ENCODE assay signal across 38 cellular contexts in the genomic region with DNA sequence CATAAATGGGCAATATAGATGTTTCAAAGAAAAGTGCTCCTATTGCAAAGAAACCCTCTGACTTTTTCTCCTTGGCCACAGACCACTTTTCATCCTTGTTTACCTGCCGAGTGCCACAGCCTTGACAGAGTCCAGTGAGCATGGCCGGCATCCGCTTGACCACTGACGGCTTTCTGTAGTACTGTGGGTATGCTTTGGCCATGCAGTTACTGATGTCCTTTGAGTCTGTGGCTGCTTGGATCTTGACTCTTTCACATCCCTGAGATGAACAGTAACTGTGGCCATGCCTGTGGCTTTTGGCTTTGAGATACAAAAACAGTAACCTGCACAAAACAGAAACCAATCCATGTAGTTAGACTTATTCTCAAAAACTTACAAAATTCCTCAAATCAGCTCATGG.
"Had no signal": no experiment of that assay in that cellular context is flagged by ENCODE, and none has a peak within 500 bp of the region (broad histone marks: within the 10 kb centered on the region; RNA-seq: fewer than 3 reads in every experiment).

No MANE protein-coding gene starts in this region.

- H3K27me3 ChIP-seq: brain microvascular endothelial cell, Peyer's patch, SJSA1 had no signal

- H3K4me3 Mint-ChIP-seq: activated CD4-positive, alpha-beta T cell treated with anti-CD3 and anti-CD28 coated beads, Interleukin-2, amount 10 ng/mL, durations not matched to agents 7 days and 5 days; activated naive CD8-positive, alpha-beta T cell treated with anti-CD3 and anti-CD28 coated beads for 36 hours; activated T-helper 17 cell treated with anti-CD3 and anti-CD28 coated beads, Interleukin-2, amount 50 U/mL, for 72 hours; T-cell; T-helper 17 cell had no signal

- H3K4me1 Mint-ChIP-seq: activated naive CD8-positive, alpha-beta T cell treated with anti-CD3 and anti-CD28 coated beads for 36 hours; activated T-helper 17 cell treated with anti-CD3 and anti-CD28 coated beads, Interleukin-2, amount 50 U/mL, for 72 hours; T-cell had no signal

- DNase-seq: activated CD4-positive, alpha-beta T cell treated with anti-CD3 and anti-CD28 coated beads for 1 hour; activated CD4-positive, alpha-beta T cell treated with anti-CD3 and anti-CD28 coated beads, Interleukin-2, amount 10 ng/mL, durations not matched to agents 7 days and 5 days; activated CD4-positive, alpha-beta T cell treated with anti-CD3 and anti-CD28 coated beads, Interleukin-2, amount 50 U/mL, for 48 hours; activated CD4-positive, CD25-positive, alpha-beta regulatory T cell; activated CD8-positive, alpha-beta memory T cell treated with anti-CD3 and anti-CD28 coated beads, Interleukin-2, amount 50 U/mL, for 4 hours; activated effector memory CD4-positive, alpha-beta T cell treated with anti-CD3 and anti-CD28 coated beads, Interleukin-2, amount 50 U/mL, for 16 hours; activated naive CD4-positive, alpha-beta T cell; activated naive CD4-positive, alpha-beta T cell treated with anti-CD3 and anti-CD28 coated beads, Interleukin-2, amount 50 U/mL, for 16 hours; activated naive CD8-positive, alpha-beta T cell treated with anti-CD3 and anti-CD28 coated beads for 36 hours; activated T-cell treated with anti-CD3 and anti-CD28 coated beads for 4 hours; activated T-cell treated with anti-CD3 and anti-CD28 coated beads, Interleukin-2, amount 50 U/mL, for 48 hours; amniotic stem cell; aorta; brain microvascular endothelial cell; central memory CD4-positive, alpha-beta T cell; MM.1S; MV-4-11; NCI-H1092; NCI-H146; NCI-H187; NCI-H2029 treated with DMSO at 0.1 percent for 48 hours; NCI-H2107; NCI-H2171; NCI-H510A; NCI-H526; NCI-H748 treated with DMSO at 0.1 percent for 48 hours; NK-92 treated with Interleukin-12 subunit alpha and Interleukin-12 subunit beta, amount 100 ng/mL, for 24 hours; PC-3; Peyer's patch; RPMI8226; SHP77 treated with DMSO at 0.1 percent for 48 hours; SK-N-SH; T-cell; T-helper 17 cell had no signal

- ATAC-seq: activated T-helper 17 cell treated with anti-CD3 and anti-CD28 coated beads, Interleukin-2, amount 50 U/mL, for 72 hours; PC-3; T-cell; T-helper 17 cell had no signal

- H3K27ac Mint-ChIP-seq: activated CD4-positive, alpha-beta T cell treated with anti-CD3 and anti-CD28 coated beads, Interleukin-2, amount 10 ng/mL, durations not matched to agents 7 days and 5 days; activated naive CD8-positive, alpha-beta T cell treated with anti-CD3 and anti-CD28 coated beads for 36 hours; T-cell had no signal

- H3K4me1 ChIP-seq: Peyer's patch, SJSA1 had no signal

- H3K4me3 ChIP-seq: Peyer's patch, SJSA1 had no signal

- H3K9me3 ChIP-seq: Peyer's patch, SJSA1, SK-N-SH had no signal

- H3K27me3 Mint-ChIP-seq: activated CD4-positive, alpha-beta T cell treated with anti-CD3 and anti-CD28 coated beads, Interleukin-2, amount 10 ng/mL, durations not matched to agents 7 days and 5 days; activated naive CD8-positive, alpha-beta T cell treated with anti-CD3 and anti-CD28 coated beads for 36 hours; activated T-helper 17 cell treated with anti-CD3 and anti-CD28 coated beads, Interleukin-2, amount 50 U/mL, for 72 hours; T-cell; T-helper 17 cell had no signal

- H3K27ac ChIP-seq: brain microvascular endothelial cell, KMS-11, Peyer's patch, SJSA1, VCaP had no signal

- H3K9me3 Mint-ChIP-seq: activated CD4-positive, alpha-beta T cell treated with anti-CD3 and anti-CD28 coated beads, Interleukin-2, amount 10 ng/mL, durations not matched to agents 7 days and 5 days; activated naive CD8-positive, alpha-beta T cell treated with anti-CD3 and anti-CD28 coated beads for 36 hours; activated T-helper 17 cell treated with anti-CD3 and anti-CD28 coated beads, Interleukin-2, amount 50 U/mL, for 72 hours; T-cell had no signal
